8 cellular contexts compared by ENCODE assay signal in genomic region chr6:145148392-145149175, GRCh38.
DNase-seq lines count a peak whose midpoint lies in the region; ATAC-seq and TF ChIP-seq lines count a peak whose summit lies in the region.

No MANE protein-coding gene starts in this region.

- H3K79me1 ChIP-seq in mesendoderm (ENCODE audit: low read length): no peaks in the 10 kb centered on the region

- no peak overlapping the region for H4K8ac ChIP-seq in mesendoderm (ENCODE audit: low read depth, low read length)

- H2AK5ac ChIP-seq in mesendoderm (ENCODE audit: low read length): no peak overlapping the region

- peak; percentile 66 for ATAC-seq in GM18909 (IDR thresholded peaks at IDR 0.05; ENCODE audit: poor library complexity, unreplicated experiment)
- ATAC-seq in activated T-helper 17 cell treated with anti-CD3 and anti-CD28 coated beads, Interleukin-2, amount 50 U/mL, for 72 hours (replicated peaks): peak; percentile 12

- H3K4me2 ChIP-seq in mesendoderm (ENCODE audit: low read length): no peak overlapping the region

- H3K4ac ChIP-seq in mesendoderm (ENCODE audit: low read depth, low read length): no peak overlapping the region

- no peak overlapping the region for H2BK5ac ChIP-seq in mesendoderm (ENCODE audit: low read length)

- no peak overlapping the region for H3K4me3 Mint-ChIP-seq in activated T-helper 17 cell treated with anti-CD3 and anti-CD28 coated beads, Interleukin-2, amount 50 U/mL, for 72 hours
- no peak overlapping the region for H3K4me3 Mint-ChIP-seq in type B pancreatic cell

- H3K4me1 ChIP-seq in mesendoderm (ENCODE audit: control insufficient read depth, low read depth, low read length): no peaks in the 10 kb centered on the region

- no peaks in the 10 kb centered on the region for H3K4me1 Mint-ChIP-seq in activated T-helper 17 cell treated with anti-CD3 and anti-CD28 coated beads, Interleukin-2, amount 50 U/mL, for 72 hours
- H3K4me1 Mint-ChIP-seq in type B pancreatic cell (ENCODE audit: unreplicated experiment): peaks cover 4% of the 10 kb centered on the region

- WGBS in mesendoderm (ENCODE audit: extremely low coverage, insufficient coverage, low lambda C conversion rate): no CpG with 5 or more reads among the region's 4 CpGs

- no peak overlapping the region for H3K9ac ChIP-seq in mesendoderm (ENCODE audit: low read length)

- no peak overlapping the region for H2BK120ac ChIP-seq in mesendoderm (ENCODE audit: low read depth, low read length)

- no peak overlapping the region for H3K18ac ChIP-seq in mesendoderm (ENCODE audit: low read length)

- H3K27me3 ChIP-seq in HL-60 (ENCODE audit: insufficient read depth, poor library complexity, severe bottlenecking): peaks cover 2% of the 10 kb centered on the region
- no peaks in the 10 kb centered on the region for H3K27me3 ChIP-seq in mesendoderm (ENCODE audit: insufficient read depth, low read length, poor library complexity)

- DNase-seq in HL-60 (ENCODE audit: low read depth in 1 of 2, low spot score in 1 of 2) (peak; percentile 62 to 89), mesendoderm (peak; percentile 46), HuH-7.5 (ENCODE audit: low spot score) (no peak), type B pancreatic cell (ENCODE audit: extremely low spot score, unreplicated experiment) (no peak), hypothalamus (lab: John Stamatoyannopoulos, UW) (no peak)
- DNase-seq in stimulated activated naive CD4-positive, alpha-beta T cell (lab: John Stamatoyannopoulos, UW): no peak

- no peak overlapping the region for H3K4me3 ChIP-seq in HL-60 (replicated peaks; ENCODE audit: insufficient read depth, low read length)
- no peak overlapping the region for H3K4me3 ChIP-seq in mesendoderm (ENCODE audit: low read length)

- no peaks in the 10 kb centered on the region for H3K9me3 Mint-ChIP-seq in activated T-helper 17 cell treated with anti-CD3 and anti-CD28 coated beads, Interleukin-2, amount 50 U/mL, for 72 hours
- H3K9me3 Mint-ChIP-seq in type B pancreatic cell: no peaks in the 10 kb centered on the region

- TF ChIP-seq CTCF in HL-60 (IDR thresholded peaks at IDR 0.05; ENCODE audit: insufficient read depth, low read length) (no peak), type B pancreatic cell (conservative IDR thresholded peaks at IDR 0.05) (no peak)

- no peaks in the 10 kb centered on the region for H3K79me2 ChIP-seq in mesendoderm (ENCODE audit: control insufficient read depth, insufficient read depth, low read length)

- H3K56ac ChIP-seq in mesendoderm (ENCODE audit: low read length): no peak overlapping the region

- no peak overlapping the region for H4K5ac ChIP-seq in mesendoderm (ENCODE audit: low read length)

- H3K36me3 ChIP-seq in mesendoderm (ENCODE audit: control insufficient read depth, insufficient read depth, low read length): no peaks in the 10 kb centered on the region

- no peak overlapping the region for H3K27ac Mint-ChIP-seq in activated T-helper 17 cell treated with anti-CD3 and anti-CD28 coated beads, Interleukin-2, amount 50 U/mL, for 72 hours
- no peak overlapping the region for H3K27ac Mint-ChIP-seq in type B pancreatic cell

- H3K36me3 Mint-ChIP-seq in activated T-helper 17 cell treated with anti-CD3 and anti-CD28 coated beads, Interleukin-2, amount 50 U/mL, for 72 hours (ENCODE audit: low read depth): no peaks in the 10 kb centered on the region
- no peaks in the 10 kb centered on the region for H3K36me3 Mint-ChIP-seq in type B pancreatic cell

- H3K23ac ChIP-seq in mesendoderm (ENCODE audit: low read length): no peak overlapping the region

- H3K27ac ChIP-seq in HL-60 (replicated peaks): no peak overlapping the region
- H3K27ac ChIP-seq in mesendoderm (ENCODE audit: low read depth, low read length): no peak overlapping the region

- H2BK15ac ChIP-seq in mesendoderm (replicated peaks; ENCODE audit: low read depth): no peak overlapping the region

- H3K27me3 Mint-ChIP-seq in activated T-helper 17 cell treated with anti-CD3 and anti-CD28 coated beads, Interleukin-2, amount 50 U/mL, for 72 hours: peaks cover 15% of the 10 kb centered on the region
- H3K27me3 Mint-ChIP-seq in type B pancreatic cell: peaks cover 3% of the 10 kb centered on the region

Comparison
In these comparisons a context has a peak if more than half of its experiments do, and no peak if none do; other contexts are left out.
1. DNase-seq: peak in HL-60 (2 of 2) and mesendoderm (single experiment); none in HuH-7.5 (single experiment), type B pancreatic cell (single experiment), hypothalamus (0 of 51) and stimulated activated naive CD4-positive, alpha-beta T cell (0 of 6).